In the genomic region with DNA sequence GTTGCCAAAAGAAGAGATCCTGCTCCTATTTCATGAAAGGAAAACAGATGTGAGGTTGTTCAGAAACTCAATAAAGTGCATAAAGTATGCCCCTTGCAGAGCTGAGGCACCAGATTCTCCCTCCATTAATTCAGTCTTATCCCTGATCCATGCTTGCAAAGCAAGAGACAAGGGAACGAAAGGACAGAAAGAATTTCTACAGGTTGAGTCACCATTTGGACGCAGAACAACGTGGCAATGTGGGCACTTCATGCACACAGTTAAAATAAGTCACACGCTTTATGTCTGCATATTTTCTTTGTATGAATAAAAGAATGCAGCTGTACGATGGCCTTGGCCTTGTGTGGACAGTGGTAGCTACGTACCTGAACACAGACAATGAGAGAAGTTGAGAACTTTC, we compare ENCODE assay signal across 1 cellular context.
TF ChIP-seq lines count a peak whose summit lies in the region.

No MANE protein-coding gene starts in this region.

TF ChIP-seq in IMR-90, 13 proteins besides CTCF, POLR2A, EP300 and RAD21:
- TF ChIP-seq, protein P1, sequence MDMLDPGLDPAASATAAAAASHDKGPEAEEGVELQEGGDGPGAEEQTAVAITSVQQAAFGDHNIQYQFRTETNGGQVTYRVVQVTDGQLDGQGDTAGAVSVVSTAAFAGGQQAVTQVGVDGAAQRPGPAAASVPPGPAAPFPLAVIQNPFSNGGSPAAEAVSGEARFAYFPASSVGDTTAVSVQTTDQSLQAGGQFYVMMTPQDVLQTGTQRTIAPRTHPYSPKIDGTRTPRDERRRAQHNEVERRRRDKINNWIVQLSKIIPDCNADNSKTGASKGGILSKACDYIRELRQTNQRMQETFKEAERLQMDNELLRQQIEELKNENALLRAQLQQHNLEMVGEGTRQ (IDR thresholded peaks at IDR 0.05; ENCODE audit: low read depth, low read length) = no peak
- TF ChIP-seq CHD1 (IDR thresholded peaks at IDR 0.05; ENCODE audit: low read depth, low read length) = no peak
- TF ChIP-seq FOS (IDR thresholded peaks at IDR 0.05; ENCODE audit: low read depth, low read length) = no peak
- no peak for TF ChIP-seq BHLHE40 (IDR thresholded peaks at IDR 0.05; ENCODE audit: low read depth, low read length)
- no peak for TF ChIP-seq MAZ (IDR thresholded peaks at IDR 0.05; ENCODE audit: borderline replicate concordance, low read depth, low read length)
- TF ChIP-seq NFE2L2 (IDR thresholded peaks at IDR 0.05; ENCODE audit: low read depth, low read length) = no peak
- no peak for TF ChIP-seq SMC3 (IDR thresholded peaks at IDR 0.05; ENCODE audit: low read depth, low read length)
- TF ChIP-seq MAFK (IDR thresholded peaks at IDR 0.05; ENCODE audit: low read depth, low read length) = no peak
- TF ChIP-seq RCOR1 (IDR thresholded peaks at IDR 0.05; ENCODE audit: insufficient replicate concordance, low read length) = no peak
- no peak for TF ChIP-seq RFX5 (IDR thresholded peaks at IDR 0.05; ENCODE audit: low read depth, low read length)
- TF ChIP-seq, protein P2, sequence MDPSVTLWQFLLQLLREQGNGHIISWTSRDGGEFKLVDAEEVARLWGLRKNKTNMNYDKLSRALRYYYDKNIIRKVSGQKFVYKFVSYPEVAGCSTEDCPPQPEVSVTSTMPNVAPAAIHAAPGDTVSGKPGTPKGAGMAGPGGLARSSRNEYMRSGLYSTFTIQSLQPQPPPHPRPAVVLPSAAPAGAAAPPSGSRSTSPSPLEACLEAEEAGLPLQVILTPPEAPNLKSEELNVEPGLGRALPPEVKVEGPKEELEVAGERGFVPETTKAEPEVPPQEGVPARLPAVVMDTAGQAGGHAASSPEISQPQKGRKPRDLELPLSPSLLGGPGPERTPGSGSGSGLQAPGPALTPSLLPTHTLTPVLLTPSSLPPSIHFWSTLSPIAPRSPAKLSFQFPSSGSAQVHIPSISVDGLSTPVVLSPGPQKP (IDR thresholded peaks at IDR 0.05; ENCODE audit: borderline replicate concordance, low read depth, low read length) = no peak
- no peak for TF ChIP-seq CEBPB (IDR thresholded peaks at IDR 0.05; ENCODE audit: low read depth, low read length)
- no peak for TF ChIP-seq MXI1 (IDR thresholded peaks at IDR 0.05; ENCODE audit: borderline replicate concordance, low read depth, low read length)
